30 cellular contexts compared by ENCODE assay signal in the genomic region with DNA sequence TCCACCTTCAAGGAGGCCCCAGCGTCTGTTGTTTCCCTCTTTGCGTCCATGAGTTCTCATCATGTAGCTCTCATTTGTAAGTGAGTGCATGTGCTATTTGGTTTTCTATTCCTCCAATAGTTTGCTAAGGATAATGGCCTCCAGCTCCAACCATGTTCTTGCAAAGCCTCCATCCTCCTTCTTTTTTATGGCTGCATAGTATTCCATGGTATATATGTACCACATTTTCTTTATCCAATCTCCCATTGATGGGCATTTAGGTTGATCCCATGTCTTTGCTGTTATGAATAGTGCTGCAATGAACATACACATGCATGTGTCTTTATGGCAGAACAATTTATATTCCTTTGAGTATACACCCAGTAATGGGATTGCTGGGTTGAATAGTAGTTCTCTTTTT.
"Had no signal": no experiment of that assay in that cellular context is flagged by ENCODE, and none has a peak within 500 bp of the region (broad histone marks: within the 10 kb centered on the region; RNA-seq: fewer than 3 reads in every experiment).

No MANE protein-coding gene starts in this region.

- H3K27me3 ChIP-seq: brain microvascular endothelial cell had no signal

- H3K9me3 Mint-ChIP-seq: activated CD4-positive, alpha-beta memory T cell treated with anti-CD3 and anti-CD28 coated beads, Interleukin-2, amount 10 ng/mL, durations not matched to agents 7 days and 5 days had no signal

- DNase-seq: activated CD4-positive, alpha-beta memory T cell treated with anti-CD3 and anti-CD28 coated beads, Interleukin-2, amount 10 ng/mL, durations not matched to agents 7 days and 5 days; activated CD4-positive, alpha-beta T cell treated with anti-CD3 and anti-CD28 coated beads for 1 hour; activated CD4-positive, alpha-beta T cell treated with anti-CD3 and anti-CD28 coated beads for 48 hours; activated CD4-positive, CD25-positive, alpha-beta regulatory T cell; activated gamma-delta T cell; activated naive CD4-positive, alpha-beta T cell treated with anti-CD3 and anti-CD28 coated beads, Interleukin-2, amount 50 U/mL, for 16 hours; activated T-cell treated with anti-CD3 and anti-CD28 coated beads, Interleukin-2, amount 50 U/mL, for 1 hour; activated T-cell treated with anti-CD3 and anti-CD28 coated beads, Interleukin-2, amount 50 U/mL, for 72 hours; amniotic stem cell; aorta; brain microvascular endothelial cell; central memory CD4-positive, alpha-beta T cell; NCI-H1092 treated with DMSO at 0.1 percent for 48 hours; NCI-H1417; NCI-H146; NCI-H187; NCI-H2029 treated with DMSO at 0.1 percent for 48 hours; NCI-H2107; NCI-H2171; NCI-H510A; NCI-H526; NCI-H748 treated with DMSO at 0.1 percent for 48 hours; NK-92 treated with Interleukin-12 subunit alpha and Interleukin-12 subunit beta, amount 100 ng/mL, for 24 hours; PC-9; SIG-M5; T1000; WERI-Rb-1 had no signal

- H3K4me3 Mint-ChIP-seq: activated CD4-positive, alpha-beta memory T cell treated with anti-CD3 and anti-CD28 coated beads, Interleukin-2, amount 10 ng/mL, durations not matched to agents 7 days and 5 days; activated T-cell treated with anti-CD3 and anti-CD28 coated beads, Interleukin-2, amount 50 U/mL, for 72 hours had no signal

- H3K27ac Mint-ChIP-seq: activated CD4-positive, alpha-beta memory T cell treated with anti-CD3 and anti-CD28 coated beads, Interleukin-2, amount 10 ng/mL, durations not matched to agents 7 days and 5 days; activated T-helper 2 cell treated with anti-CD3 and anti-CD28 coated beads, Interferon-gamma antibody, Interleukin-2, Interleukin-4, amounts not matched to agents 10 μg/mL and 5 μg/mL and 100 μg/mL, durations not matched to agents 14 hours and 24 hours and 36 hours had no signal

- H3K4me3 ChIP-seq: PC-9 had no signal

- ATAC-seq: activated T-cell treated with anti-CD3 and anti-CD28 coated beads, Interleukin-2, amount 50 U/mL, for 72 hours; Right ventricle myocardium inferior had no signal

- H3K27ac ChIP-seq: brain microvascular endothelial cell, PC-9, RWPE1, WERI-Rb-1 had no signal

- H3K27me3 Mint-ChIP-seq: activated CD4-positive, alpha-beta memory T cell treated with anti-CD3 and anti-CD28 coated beads, Interleukin-2, amount 10 ng/mL, durations not matched to agents 7 days and 5 days had no signal
